Comparison of ENCODE assay signal across 14 cellular contexts in genomic region chr6:122495612-122496011, GRCh38. TPM values are rescaled to one million over a fixed set of nuclear protein-coding genes. Genes with fewer than 3 reads are reported as not detected.
DNase-seq lines count a peak whose midpoint lies in the region; ATAC-seq and TF ChIP-seq lines count a peak whose summit lies in the region.
"Had no signal": no experiment of that assay in that cellular context is flagged by ENCODE, and none has a peak within 500 bp of the region (broad histone marks: within the 10 kb centered on the region; RNA-seq: fewer than 3 reads in every experiment).

No MANE protein-coding gene starts in this region.

- CTCF ChIA-PET in PC-3 (lab: Charles Lee), result interaction anchor here (1.1 kb wide), 1 partner anchor 35 kb away, joined by 11 read pairs; no protein-coding TSS in a partner anchor

- no peaks in the 10 kb centered on the region for H3K36me3 ChIP-seq in GM06990 (ENCODE audit: control insufficient read depth, insufficient read depth, low read length)
- no peaks in the 10 kb centered on the region for H3K36me3 ChIP-seq in PC-3 (ENCODE audit: low read depth, low read length)
- no peaks in the 10 kb centered on the region for H3K36me3 ChIP-seq in osteoblast (ENCODE audit: insufficient read depth, low read length)
- H3K36me3 ChIP-seq: transverse colon had no signal

- no peak overlapping the region for H2AFZ ChIP-seq in PC-3 (ENCODE audit: low read length)
- H2AFZ ChIP-seq in osteoblast (ENCODE audit: low read length), result no peak overlapping the region

- H3K4me2 ChIP-seq in PC-3 (ENCODE audit: low read length) (peak overlapping the region; percentile 31; the same call in 1 of the 2 replicates), osteoblast (ENCODE audit: insufficient read depth, low read length) (no peak overlapping the region)

- DNase-seq in GM06990 (ENCODE audit: extremely low read depth, insufficient read length), result peak; percentile 18
- no peak for DNase-seq in PC-3
- DNase-seq in H4 (ENCODE audit: low spot score), result no peak
- no peak for DNase-seq in osteoblast (ENCODE audit: insufficient read length, low spot score, missing footprints)
- no peak for DNase-seq in stimulated activated naive CD4-positive, alpha-beta T cell treated with Interleukin-2 at 50 U/mL for 16 hours (lab: John Stamatoyannopoulos, UW)
- no peak for DNase-seq in T1000 (lab: John Stamatoyannopoulos, UW)
- DNase-seq: CD8-positive, alpha-beta T cell; mesendoderm; NCI-H1092; retina had no signal

- H3K27me3 ChIP-seq in GM06990 (replicated peaks; ENCODE audit: control insufficient read depth, insufficient read depth, low read length) (no peaks in the 10 kb centered on the region), PC-3 (ENCODE audit: low read length) (no peaks in the 10 kb centered on the region), osteoblast (ENCODE audit: insufficient read depth, low read length) (no peaks in the 10 kb centered on the region)
- H3K27me3 ChIP-seq: transverse colon had no signal

- POLR2A ChIA-PET in PC-3 (lab: Charles Lee; ENCODE audit: unreplicated experiment), result no interaction called here

- H3K4me1 ChIP-seq in PC-3 (ENCODE audit: insufficient read depth, low read length), result peaks cover 15% of the 10 kb centered on the region
- no peaks in the 10 kb centered on the region for H3K4me1 ChIP-seq in osteoblast (ENCODE audit: insufficient read depth, low read length)

- H4K20me1 ChIP-seq in PC-3 (ENCODE audit: low read length) (no peaks in the 10 kb centered on the region), osteoblast (ENCODE audit: insufficient read depth, low read length) (no peaks in the 10 kb centered on the region)

- H3K9me3 ChIP-seq in PC-3 (ENCODE audit: low read length), result no peaks in the 10 kb centered on the region
- H3K9me3 ChIP-seq in osteoblast (ENCODE audit: low read depth, low read length), result no peaks in the 10 kb centered on the region

- no TSS peak for BruUV-seq in PC-3 (replicated peaks; lab: Mats Ljungman, UMichigan)

- ATAC-seq in GM21360 (IDR thresholded peaks at IDR 0.05; ENCODE audit: unreplicated experiment) (peak; percentile 59), HG03095 (IDR thresholded peaks at IDR 0.05; ENCODE audit: unreplicated experiment) (peak; percentile 63), PC-3 (no peak)
- ATAC-seq: CD8-positive, alpha-beta T cell; Panc1 had no signal

- H3K79me2 ChIP-seq in PC-3 (ENCODE audit: low read length), result no peaks in the 10 kb centered on the region
- H3K79me2 ChIP-seq in osteoblast (ENCODE audit: insufficient read depth, low read length), result no peaks in the 10 kb centered on the region

- H3F3A ChIP-seq in PC-3 (ENCODE audit: low read length, unreplicated experiment), result no peaks in the 10 kb centered on the region

- intact Hi-C loops in PC-3 (cut with micrococcal nuclease), result loop anchor here (10.0 kb wide), 1 partner anchor 159 kb away; no protein-coding TSS in a partner anchor

- H3K9me2 ChIP-seq in PC-3 (replicated peaks; ENCODE audit: low read length), result no peaks in the 10 kb centered on the region

- H3K4me3 ChIP-seq in GM06990 (replicated peaks; ENCODE audit: low read depth, low read length) (no peak overlapping the region), PC-3 (ENCODE audit: low read length) (no peak overlapping the region), osteoblast (ENCODE audit: insufficient read depth, low read length) (no peak overlapping the region)
- H3K4me3 ChIP-seq: transverse colon had no signal

- no peak overlapping the region for H3K9ac ChIP-seq in PC-3 (ENCODE audit: low read length)

- TF ChIP-seq CTCF in GM06990 (IDR thresholded peaks at IDR 0.05; ENCODE audit: insufficient read depth, low read length, poor library complexity, severe bottlenecking) (no peak), PC-3 (conservative IDR thresholded peaks at IDR 0.05; ENCODE audit: low read depth, low read length) (no peak), osteoblast (IDR thresholded peaks at IDR 0.05; ENCODE audit: extremely low read depth, low read depth, low read length) (no peak)

- H3K27ac ChIP-seq in PC-3 (ENCODE audit: low read length) (no peak overlapping the region), osteoblast (ENCODE audit: low read depth, low read length) (no peak overlapping the region)
- H3K27ac ChIP-seq: transverse colon had no signal

RNA-seq across cellular contexts. Expression of gene SERINC1, which starts 24.0 kb away (rescaled TPM):
- 27.8 and 31.7 TPM in 2 replicates for total RNA-seq in PC-3 (2014; rRNA removed)
- total RNA-seq in H4 (2014; rRNA removed; shearing (Covaris generic)), result 52.3 and 65.2 TPM in 2 replicates
- 247 and 260 TPM in 2 replicates for total RNA-seq in osteoblast
